8 cellular contexts compared by ENCODE assay signal in the genomic region with DNA sequence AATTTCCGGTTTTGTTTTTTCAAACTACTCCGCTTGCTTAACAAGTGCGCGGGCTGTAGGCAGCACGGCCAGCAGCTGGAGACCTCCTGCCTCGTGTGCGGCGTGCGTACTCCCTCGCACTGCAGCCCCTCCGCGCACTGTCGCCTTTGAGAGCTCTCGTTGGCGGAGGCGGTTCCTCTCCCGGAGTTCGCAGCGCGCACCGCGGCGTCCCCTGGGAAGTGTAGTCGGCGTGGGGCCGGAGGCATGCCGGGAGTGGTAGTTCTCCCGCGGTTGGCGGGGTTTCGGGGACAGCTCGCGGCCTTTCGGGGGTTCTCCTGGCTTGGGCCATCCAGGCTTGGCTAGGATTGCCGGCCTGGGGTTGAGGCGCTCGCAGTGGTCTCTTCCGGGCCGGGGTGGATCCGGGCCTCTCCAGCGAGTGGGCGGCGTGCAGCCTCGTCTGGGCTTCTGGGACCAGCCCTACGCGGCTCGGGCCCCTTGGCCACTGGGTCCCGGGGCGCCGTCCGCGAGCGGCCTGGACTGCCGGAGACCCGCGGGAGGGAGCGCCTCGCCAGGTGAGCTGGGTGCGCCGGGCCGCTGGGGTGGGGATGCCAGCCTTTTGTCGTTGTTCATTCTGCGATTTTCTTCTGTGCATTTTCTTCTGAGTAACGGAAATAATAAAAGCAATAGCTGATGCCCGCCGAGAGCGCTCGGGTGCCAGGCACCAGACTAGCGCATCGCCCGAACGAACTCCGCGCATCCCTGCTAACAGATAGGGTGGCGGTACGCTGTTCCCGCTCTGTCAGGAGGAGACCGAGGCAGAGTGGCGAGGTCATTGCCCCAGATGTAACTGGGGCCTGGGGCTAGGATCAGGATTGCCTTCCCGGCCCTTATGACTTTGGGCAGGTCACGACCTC. TPM values are rescaled to one million over a fixed set of nuclear protein-coding genes. Genes with fewer than 3 reads are reported as not detected.
DNase-seq lines count a peak whose midpoint lies in the region; ATAC-seq, FAIRE-seq and TF ChIP-seq lines count a peak whose summit lies in the region.

A gene (plus strand): TSS at position 258 of the 893 bp plus-strand sequence. CDS start 1,696 bp downstream, outside the sequence.

- H3K9ac ChIP-seq in mesendoderm (ENCODE audit: low read length) = peak within 1 kb of the TSS; percentile 76

- no peaks in the 10 kb centered on the region for H3K4me1 ChIP-seq in mesendoderm (ENCODE audit: control insufficient read depth, low read depth, low read length)

- no CpG with 5 or more reads among the region's 81 CpGs for WGBS in mesendoderm (ENCODE audit: extremely low coverage, insufficient coverage, low lambda C conversion rate)

- H3K23ac ChIP-seq in mesendoderm (ENCODE audit: low read length) = no peak within 1 kb of the TSS

- no peaks in the 10 kb centered on the region for H3K27me3 ChIP-seq in mesendoderm (ENCODE audit: insufficient read depth, low read length, poor library complexity)

- H3K79me1 ChIP-seq in mesendoderm (ENCODE audit: low read length) = no peaks in the 10 kb centered on the region

- H2BK5ac ChIP-seq in mesendoderm (ENCODE audit: low read length) = no peak within 1 kb of the TSS

- no peak within 1 kb of the TSS for H2BK120ac ChIP-seq in mesendoderm (ENCODE audit: low read depth, low read length)

- H3K56ac ChIP-seq in mesendoderm (ENCODE audit: low read length) = peak within 1 kb of the TSS; percentile 84

- H3K27ac ChIP-seq in mesendoderm (ENCODE audit: low read depth, low read length) = no peak within 1 kb of the TSS

- peak within 1 kb of the TSS; percentile 62 for H3K4me2 ChIP-seq in mesendoderm (ENCODE audit: low read length)

- POLR2A ChIA-PET in AG04449 (lab: Yijun Ruan, JAX) = interaction anchor here (1.0 to 1.5 kb wide), 5 partner anchors 15 to 330 kb away, joined by 3 to 7 read pairs (median 4); a partner anchor contains a TSS

- no peak within 1 kb of the TSS for H2BK15ac ChIP-seq in mesendoderm (replicated peaks; ENCODE audit: low read depth)

- H4K8ac ChIP-seq in mesendoderm (ENCODE audit: low read depth, low read length) = peak within 1 kb of the TSS; percentile 60

- peak; percentile 38 for DNase-seq in AG04449 (ENCODE audit: low read depth, low spot score)
- DNase-seq in NCI-H226 = peak; percentile 66
- peak; percentile 82 for DNase-seq in activated T-cell treated with anti-CD3 and anti-CD28 coated beads for 24 hours (ENCODE audit: low read depth)
- peak; percentile 91 for DNase-seq in mesendoderm
- DNase-seq in stimulated activated CD4-positive, alpha-beta T cell treated with anti-CD3 and anti-CD28 coated beads, TNF-alpha, amount 100 ng/mL, for 24 hours (ENCODE audit: low read depth in 3 of 3) = peak; percentile 75 to 85 (median 76)

- no peaks in the 10 kb centered on the region for H3K36me3 ChIP-seq in mesendoderm (ENCODE audit: control insufficient read depth, insufficient read depth, low read length)

- ATAC-seq in GM21526 (IDR thresholded peaks at IDR 0.05; ENCODE audit: low FRiP score, unreplicated experiment) (peak; percentile 84), HG02884 (IDR thresholded peaks at IDR 0.05; ENCODE audit: unreplicated experiment) (no peak)

- no peaks in the 10 kb centered on the region for H3K79me2 ChIP-seq in mesendoderm (ENCODE audit: control insufficient read depth, insufficient read depth, low read length)

- H2AK5ac ChIP-seq in mesendoderm (ENCODE audit: low read length) = no peak within 1 kb of the TSS

- TF ChIP-seq CTCF in AG04449 (IDR thresholded peaks at IDR 0.05; ENCODE audit: insufficient read depth, low read length, missing control alignments) = no peak

- H3K4me3 ChIP-seq in AG04449 (ENCODE audit: low read depth, low read length) = peak within 1 kb of the TSS; percentile 77
- peak within 1 kb of the TSS; percentile 50 for H3K4me3 ChIP-seq in mesendoderm (ENCODE audit: low read length)

- FAIRE-seq in endometrium (lab: Jason Lieb, UNC) = peak; percentile 82

- peak within 1 kb of the TSS; percentile 28 for H3K18ac ChIP-seq in mesendoderm (ENCODE audit: low read length)

- H3K4ac ChIP-seq in mesendoderm (ENCODE audit: low read depth, low read length) = no peak within 1 kb of the TSS

- CTCF ChIA-PET in AG04449 (lab: Yijun Ruan, JAX) = interaction anchor here (0.8 to 1.1 kb wide), 2 partner anchors 107 to 330 kb away, joined by 3 read pairs; no protein-coding TSS in a partner anchor

- no peak within 1 kb of the TSS for H4K5ac ChIP-seq in mesendoderm (ENCODE audit: low read length)

RNA-seq across cellular contexts. Expression of the gene that starts here (rescaled TPM):
- 2.7 TPM for polyA plus RNA-seq in mesendoderm (2013, experiment 1 of 2)
- 2.8 TPM for polyA plus RNA-seq in mesendoderm (2013, experiment 2 of 2)

Comparison
In these comparisons a context has a peak if more than half of its experiments do, and no peak if none do; other contexts are left out.
1. DNase-seq: peak in every context shown above with its lines; median percentile 91 in mesendoderm; 82 in activated T-cell treated with anti-CD3 and anti-CD28 coated beads for 24 hours; 76 in stimulated activated CD4-positive, alpha-beta T cell treated with anti-CD3 and anti-CD28 coated beads, TNF-alpha, amount 100 ng/mL, for 24 hours; 66 in NCI-H226; 38 in AG04449.